In genomic region chr5:126936775-126937418, GRCh38 we compare ENCODE assay signal across 2 cellular contexts.
TF ChIP-seq lines count a peak whose summit lies in the region.

No MANE protein-coding gene starts in this region.

TF ChIP-seq in GM23338, 12 proteins besides CTCF, POLR2A, EP300 and RAD21 (continued from another document):
- TF ChIP-seq, protein P1, sequence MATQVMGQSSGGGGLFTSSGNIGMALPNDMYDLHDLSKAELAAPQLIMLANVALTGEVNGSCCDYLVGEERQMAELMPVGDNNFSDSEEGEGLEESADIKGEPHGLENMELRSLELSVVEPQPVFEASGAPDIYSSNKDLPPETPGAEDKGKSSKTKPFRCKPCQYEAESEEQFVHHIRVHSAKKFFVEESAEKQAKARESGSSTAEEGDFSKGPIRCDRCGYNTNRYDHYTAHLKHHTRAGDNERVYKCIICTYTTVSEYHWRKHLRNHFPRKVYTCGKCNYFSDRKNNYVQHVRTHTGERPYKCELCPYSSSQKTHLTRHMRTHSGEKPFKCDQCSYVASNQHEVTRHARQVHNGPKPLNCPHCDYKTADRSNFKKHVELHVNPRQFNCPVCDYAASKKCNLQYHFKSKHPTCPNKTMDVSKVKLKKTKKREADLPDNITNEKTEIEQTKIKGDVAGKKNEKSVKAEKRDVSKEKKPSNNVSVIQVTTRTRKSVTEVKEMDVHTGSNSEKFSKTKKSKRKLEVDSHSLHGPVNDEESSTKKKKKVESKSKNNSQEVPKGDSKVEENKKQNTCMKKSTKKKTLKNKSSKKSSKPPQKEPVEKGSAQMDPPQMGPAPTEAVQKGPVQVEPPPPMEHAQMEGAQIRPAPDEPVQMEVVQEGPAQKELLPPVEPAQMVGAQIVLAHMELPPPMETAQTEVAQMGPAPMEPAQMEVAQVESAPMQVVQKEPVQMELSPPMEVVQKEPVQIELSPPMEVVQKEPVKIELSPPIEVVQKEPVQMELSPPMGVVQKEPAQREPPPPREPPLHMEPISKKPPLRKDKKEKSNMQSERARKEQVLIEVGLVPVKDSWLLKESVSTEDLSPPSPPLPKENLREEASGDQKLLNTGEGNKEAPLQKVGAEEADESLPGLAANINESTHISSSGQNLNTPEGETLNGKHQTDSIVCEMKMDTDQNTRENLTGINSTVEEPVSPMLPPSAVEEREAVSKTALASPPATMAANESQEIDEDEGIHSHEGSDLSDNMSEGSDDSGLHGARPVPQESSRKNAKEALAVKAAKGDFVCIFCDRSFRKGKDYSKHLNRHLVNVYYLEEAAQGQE (IDR thresholded peaks at IDR 0.05; ENCODE audit: unreplicated experiment), result no peak
- TF ChIP-seq JUNB (IDR thresholded peaks at IDR 0.05; ENCODE audit: unreplicated experiment), result no peak

TF ChIP-seq in GM12878, 131 proteins besides CTCF, POLR2A, EP300 and RAD21 (continued from another document):
- no peak for TF ChIP-seq MYB (IDR thresholded peaks at IDR 0.05; ENCODE audit: borderline replicate concordance, low read depth, low read length)
- TF ChIP-seq IKZF1 (conservative IDR thresholded peaks at IDR 0.05), result no peak
- TF ChIP-seq SPI1 (IDR thresholded peaks at IDR 0.05; ENCODE audit: borderline replicate concordance, insufficient read depth, low read depth, low read length), result no peak
- no peak for TF ChIP-seq SIN3A (IDR thresholded peaks at IDR 0.05; ENCODE audit: low read depth, low read length)
- TF ChIP-seq, protein P1 (IDR thresholded peaks at IDR 0.05; ENCODE audit: low read depth, low read length), result no peak
- TF ChIP-seq PAX8 (IDR thresholded peaks at IDR 0.05), result no peak
TF ChIP-seq in GM12878: peak in this region for 0.
